Comparison of ENCODE assay signal across 1 cellular context in the genomic region with DNA sequence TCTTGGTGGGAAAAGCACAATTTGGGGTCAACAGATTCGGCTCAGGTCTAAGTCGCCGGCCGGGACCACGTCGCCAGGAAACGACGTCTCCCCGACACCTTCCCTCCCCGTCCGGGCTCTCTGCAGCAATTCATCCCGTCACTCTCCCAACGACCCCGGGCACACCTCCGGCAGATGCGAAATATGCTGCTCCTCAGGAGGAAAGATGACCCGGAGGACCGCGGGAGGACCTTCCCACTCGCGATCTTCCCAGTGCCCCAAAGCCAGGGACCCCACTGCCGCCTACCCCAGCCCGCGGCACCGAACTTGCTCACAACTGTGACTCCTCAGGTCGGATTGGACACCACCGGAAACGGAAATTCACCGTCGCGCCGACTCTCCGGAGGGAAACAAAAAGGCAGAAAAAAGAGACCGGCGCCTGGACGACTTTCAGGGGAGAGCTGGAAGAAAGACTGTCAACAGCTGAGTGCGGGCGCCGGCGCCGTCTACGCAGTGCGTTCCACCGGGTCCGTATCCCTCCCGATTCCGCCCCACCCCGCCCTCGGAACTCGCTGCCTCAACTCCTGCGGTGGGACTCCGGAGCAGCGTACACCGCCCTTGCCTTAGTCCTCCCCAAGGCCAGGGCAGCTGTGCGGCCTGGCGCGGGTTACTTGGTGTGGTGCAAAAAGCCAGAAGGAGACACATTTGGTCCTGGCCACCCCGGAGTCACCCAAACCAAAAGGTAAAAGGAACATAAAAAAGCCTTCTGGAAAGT.
A peak's percentile ranks its signal among the peaks of the same experiment; 100 is the strongest.
TF ChIP-seq lines count a peak whose summit lies in the region.

No MANE protein-coding gene starts in this region.

TF ChIP-seq in GM12878, 131 proteins besides CTCF, POLR2A, EP300 and RAD21 (continued from another document and continues in another):
- TF ChIP-seq NRF1 (conservative IDR thresholded peaks at IDR 0.05; ENCODE audit: low read depth, low read length): no peak
- TF ChIP-seq SMARCA5 (IDR thresholded peaks at IDR 0.05): no peak; the same call in 1 of the 2 replicates
- peak; percentile 91 for TF ChIP-seq CREM (IDR thresholded peaks at IDR 0.05; ENCODE audit: low read depth)
- peak; percentile 26 for TF ChIP-seq SP1 (IDR thresholded peaks at IDR 0.05; ENCODE audit: low read depth, low read length)
- TF ChIP-seq ZZZ3 (IDR thresholded peaks at IDR 0.05; ENCODE audit: control insufficient read depth, insufficient read length, low read depth): no peak
- TF ChIP-seq ESRRA (IDR thresholded peaks at IDR 0.05; ENCODE audit: low read length): 0 out of 2 replicates have a peak, but pooled peaks have one; percentile 45
- no peak for TF ChIP-seq KDM1A (IDR thresholded peaks at IDR 0.05; ENCODE audit: borderline replicate concordance)
- TF ChIP-seq, protein P1, sequence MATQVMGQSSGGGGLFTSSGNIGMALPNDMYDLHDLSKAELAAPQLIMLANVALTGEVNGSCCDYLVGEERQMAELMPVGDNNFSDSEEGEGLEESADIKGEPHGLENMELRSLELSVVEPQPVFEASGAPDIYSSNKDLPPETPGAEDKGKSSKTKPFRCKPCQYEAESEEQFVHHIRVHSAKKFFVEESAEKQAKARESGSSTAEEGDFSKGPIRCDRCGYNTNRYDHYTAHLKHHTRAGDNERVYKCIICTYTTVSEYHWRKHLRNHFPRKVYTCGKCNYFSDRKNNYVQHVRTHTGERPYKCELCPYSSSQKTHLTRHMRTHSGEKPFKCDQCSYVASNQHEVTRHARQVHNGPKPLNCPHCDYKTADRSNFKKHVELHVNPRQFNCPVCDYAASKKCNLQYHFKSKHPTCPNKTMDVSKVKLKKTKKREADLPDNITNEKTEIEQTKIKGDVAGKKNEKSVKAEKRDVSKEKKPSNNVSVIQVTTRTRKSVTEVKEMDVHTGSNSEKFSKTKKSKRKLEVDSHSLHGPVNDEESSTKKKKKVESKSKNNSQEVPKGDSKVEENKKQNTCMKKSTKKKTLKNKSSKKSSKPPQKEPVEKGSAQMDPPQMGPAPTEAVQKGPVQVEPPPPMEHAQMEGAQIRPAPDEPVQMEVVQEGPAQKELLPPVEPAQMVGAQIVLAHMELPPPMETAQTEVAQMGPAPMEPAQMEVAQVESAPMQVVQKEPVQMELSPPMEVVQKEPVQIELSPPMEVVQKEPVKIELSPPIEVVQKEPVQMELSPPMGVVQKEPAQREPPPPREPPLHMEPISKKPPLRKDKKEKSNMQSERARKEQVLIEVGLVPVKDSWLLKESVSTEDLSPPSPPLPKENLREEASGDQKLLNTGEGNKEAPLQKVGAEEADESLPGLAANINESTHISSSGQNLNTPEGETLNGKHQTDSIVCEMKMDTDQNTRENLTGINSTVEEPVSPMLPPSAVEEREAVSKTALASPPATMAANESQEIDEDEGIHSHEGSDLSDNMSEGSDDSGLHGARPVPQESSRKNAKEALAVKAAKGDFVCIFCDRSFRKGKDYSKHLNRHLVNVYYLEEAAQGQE (IDR thresholded peaks at IDR 0.05; ENCODE audit: low read depth, low read length): no peak
- TF ChIP-seq ETV6 (conservative IDR thresholded peaks at IDR 0.05 in 1 of 2, IDR thresholded peaks at IDR 0.05 in 1 of 2; ENCODE audit: borderline replicate concordance in 1 of 2, low read depth in 1 of 2): no peak
- TF ChIP-seq NR2C1 (IDR thresholded peaks at IDR 0.05): peak; percentile 77
- TF ChIP-seq MTA3 (IDR thresholded peaks at IDR 0.05; ENCODE audit: borderline replicate concordance, low read length): no peak
- TF ChIP-seq, protein P2, sequence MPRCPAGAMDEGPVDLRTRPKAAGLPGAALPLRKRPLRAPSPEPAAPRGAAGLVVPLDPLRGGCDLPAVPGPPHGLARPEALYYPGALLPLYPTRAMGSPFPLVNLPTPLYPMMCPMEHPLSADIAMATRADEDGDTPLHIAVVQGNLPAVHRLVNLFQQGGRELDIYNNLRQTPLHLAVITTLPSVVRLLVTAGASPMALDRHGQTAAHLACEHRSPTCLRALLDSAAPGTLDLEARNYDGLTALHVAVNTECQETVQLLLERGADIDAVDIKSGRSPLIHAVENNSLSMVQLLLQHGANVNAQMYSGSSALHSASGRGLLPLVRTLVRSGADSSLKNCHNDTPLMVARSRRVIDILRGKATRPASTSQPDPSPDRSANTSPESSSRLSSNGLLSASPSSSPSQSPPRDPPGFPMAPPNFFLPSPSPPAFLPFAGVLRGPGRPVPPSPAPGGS (IDR thresholded peaks at IDR 0.05; ENCODE audit: borderline replicate concordance, insufficient read depth, low read depth, low read length, poor library complexity, severe bottlenecking): no peak
- peak; percentile 56 for TF ChIP-seq FOXK2 (IDR thresholded peaks at IDR 0.05)
- TF ChIP-seq JUNB (IDR thresholded peaks at IDR 0.05): no peak
- TF ChIP-seq ZNF24 (IDR thresholded peaks at IDR 0.05): no peak
- TF ChIP-seq TCF3 (IDR thresholded peaks at IDR 0.05; ENCODE audit: borderline replicate concordance, insufficient read depth, low read depth, low read length): no peak
- TF ChIP-seq KLF5 (IDR thresholded peaks at IDR 0.05; ENCODE audit: partially characterized antibody): peak; percentile 78
- no peak for TF ChIP-seq BACH1 (IDR thresholded peaks at IDR 0.05; ENCODE audit: borderline replicate concordance)
- TF ChIP-seq CREB1 (IDR thresholded peaks at IDR 0.05; ENCODE audit: low read depth): peak; percentile 90
- TF ChIP-seq, protein P3, sequence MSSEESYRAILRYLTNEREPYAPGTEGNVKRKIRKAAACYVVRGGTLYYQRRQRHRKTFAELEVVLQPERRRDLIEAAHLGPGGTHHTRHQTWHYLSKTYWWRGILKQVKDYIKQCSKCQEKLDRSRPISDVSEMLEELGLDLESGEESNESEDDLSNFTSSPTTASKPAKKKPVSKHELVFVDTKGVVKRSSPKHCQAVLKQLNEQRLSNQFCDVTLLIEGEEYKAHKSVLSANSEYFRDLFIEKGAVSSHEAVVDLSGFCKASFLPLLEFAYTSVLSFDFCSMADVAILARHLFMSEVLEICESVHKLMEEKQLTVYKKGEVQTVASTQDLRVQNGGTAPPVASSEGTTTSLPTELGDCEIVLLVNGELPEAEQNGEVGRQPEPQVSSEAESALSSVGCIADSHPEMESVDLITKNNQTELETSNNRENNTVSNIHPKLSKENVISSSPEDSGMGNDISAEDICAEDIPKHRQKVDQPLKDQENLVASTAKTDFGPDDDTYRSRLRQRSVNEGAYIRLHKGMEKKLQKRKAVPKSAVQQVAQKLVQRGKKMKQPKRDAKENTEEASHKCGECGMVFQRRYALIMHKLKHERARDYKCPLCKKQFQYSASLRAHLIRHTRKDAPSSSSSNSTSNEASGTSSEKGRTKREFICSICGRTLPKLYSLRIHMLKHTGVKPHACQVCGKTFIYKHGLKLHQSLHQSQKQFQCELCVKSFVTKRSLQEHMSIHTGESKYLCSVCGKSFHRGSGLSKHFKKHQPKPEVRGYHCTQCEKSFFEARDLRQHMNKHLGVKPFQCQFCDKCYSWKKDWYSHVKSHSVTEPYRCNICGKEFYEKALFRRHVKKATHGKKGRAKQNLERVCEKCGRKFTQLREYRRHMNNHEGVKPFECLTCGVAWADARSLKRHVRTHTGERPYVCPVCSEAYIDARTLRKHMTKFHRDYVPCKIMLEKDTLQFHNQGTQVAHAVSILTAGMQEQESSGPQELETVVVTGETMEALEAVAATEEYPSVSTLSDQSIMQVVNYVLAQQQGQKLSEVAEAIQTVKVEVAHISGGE (CRISPR knock-in tag; IDR thresholded peaks at IDR 0.05): peak; percentile 91
- TF ChIP-seq, protein P4, sequence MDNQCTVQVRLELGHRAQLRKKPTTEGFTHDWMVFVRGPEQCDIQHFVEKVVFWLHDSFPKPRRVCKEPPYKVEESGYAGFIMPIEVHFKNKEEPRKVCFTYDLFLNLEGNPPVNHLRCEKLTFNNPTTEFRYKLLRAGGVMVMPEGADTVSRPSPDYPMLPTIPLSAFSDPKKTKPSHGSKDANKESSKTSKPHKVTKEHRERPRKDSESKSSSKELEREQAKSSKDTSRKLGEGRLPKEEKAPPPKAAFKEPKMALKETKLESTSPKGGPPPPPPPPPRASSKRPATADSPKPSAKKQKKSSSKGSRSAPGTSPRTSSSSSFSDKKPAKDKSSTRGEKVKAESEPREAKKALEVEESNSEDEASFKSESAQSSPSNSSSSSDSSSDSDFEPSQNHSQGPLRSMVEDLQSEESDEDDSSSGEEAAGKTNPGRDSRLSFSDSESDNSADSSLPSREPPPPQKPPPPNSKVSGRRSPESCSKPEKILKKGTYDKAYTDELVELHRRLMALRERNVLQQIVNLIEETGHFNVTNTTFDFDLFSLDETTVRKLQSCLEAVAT (IDR thresholded peaks at IDR 0.05): peak; percentile 66; the same call in 1 of the 2 replicates
- TF ChIP-seq POU2F2 (IDR thresholded peaks at IDR 0.05; ENCODE audit: borderline replicate concordance, low read depth, low read length): peak; percentile 66; the same call in 2 of the 3 replicates
- no peak for TF ChIP-seq SUPT20H (IDR thresholded peaks at IDR 0.05; ENCODE audit: borderline replicate concordance, control insufficient read depth, low read depth, low read length)
- TF ChIP-seq, protein P5, sequence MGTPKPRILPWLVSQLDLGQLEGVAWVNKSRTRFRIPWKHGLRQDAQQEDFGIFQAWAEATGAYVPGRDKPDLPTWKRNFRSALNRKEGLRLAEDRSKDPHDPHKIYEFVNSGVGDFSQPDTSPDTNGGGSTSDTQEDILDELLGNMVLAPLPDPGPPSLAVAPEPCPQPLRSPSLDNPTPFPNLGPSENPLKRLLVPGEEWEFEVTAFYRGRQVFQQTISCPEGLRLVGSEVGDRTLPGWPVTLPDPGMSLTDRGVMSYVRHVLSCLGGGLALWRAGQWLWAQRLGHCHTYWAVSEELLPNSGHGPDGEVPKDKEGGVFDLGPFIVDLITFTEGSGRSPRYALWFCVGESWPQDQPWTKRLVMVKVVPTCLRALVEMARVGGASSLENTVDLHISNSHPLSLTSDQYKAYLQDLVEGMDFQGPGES (IDR thresholded peaks at IDR 0.05): no peak
- no peak for TF ChIP-seq CBX3 (IDR thresholded peaks at IDR 0.05; ENCODE audit: borderline replicate concordance, low read depth)
- TF ChIP-seq, protein P6, sequence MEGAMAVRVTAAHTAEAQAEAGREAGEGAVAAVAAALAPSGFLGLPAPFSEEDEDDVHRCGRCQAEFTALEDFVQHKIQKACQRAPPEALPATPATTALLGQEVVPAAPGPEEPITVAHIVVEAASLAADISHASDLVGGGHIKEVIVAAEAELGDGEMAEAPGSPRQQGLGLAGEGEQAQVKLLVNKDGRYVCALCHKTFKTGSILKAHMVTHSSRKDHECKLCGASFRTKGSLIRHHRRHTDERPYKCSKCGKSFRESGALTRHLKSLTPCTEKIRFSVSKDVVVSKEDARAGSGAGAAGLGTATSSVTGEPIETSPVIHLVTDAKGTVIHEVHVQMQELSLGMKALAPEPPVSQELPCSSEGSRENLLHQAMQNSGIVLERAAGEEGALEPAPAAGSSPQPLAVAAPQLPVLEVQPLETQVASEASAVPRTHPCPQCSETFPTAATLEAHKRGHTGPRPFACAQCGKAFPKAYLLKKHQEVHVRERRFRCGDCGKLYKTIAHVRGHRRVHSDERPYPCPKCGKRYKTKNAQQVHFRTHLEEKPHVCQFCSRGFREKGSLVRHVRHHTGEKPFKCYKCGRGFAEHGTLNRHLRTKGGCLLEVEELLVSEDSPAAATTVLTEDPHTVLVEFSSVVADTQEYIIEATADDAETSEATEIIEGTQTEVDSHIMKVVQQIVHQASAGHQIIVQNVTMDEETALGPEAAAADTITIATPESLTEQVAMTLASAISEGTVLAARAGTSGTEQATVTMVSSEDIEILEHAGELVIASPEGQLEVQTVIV (IDR thresholded peaks at IDR 0.05; ENCODE audit: borderline replicate concordance, partially characterized antibody): peak; percentile 45
- TF ChIP-seq POLR2AphosphoS2 (IDR thresholded peaks at IDR 0.05; ENCODE audit: low read depth, low read length): peak; percentile 79
- peak; percentile 56; the same call in 1 of the 2 replicates for TF ChIP-seq FOXM1 (IDR thresholded peaks at IDR 0.05; ENCODE audit: low read depth, low read length)
- TF ChIP-seq, protein P7, sequence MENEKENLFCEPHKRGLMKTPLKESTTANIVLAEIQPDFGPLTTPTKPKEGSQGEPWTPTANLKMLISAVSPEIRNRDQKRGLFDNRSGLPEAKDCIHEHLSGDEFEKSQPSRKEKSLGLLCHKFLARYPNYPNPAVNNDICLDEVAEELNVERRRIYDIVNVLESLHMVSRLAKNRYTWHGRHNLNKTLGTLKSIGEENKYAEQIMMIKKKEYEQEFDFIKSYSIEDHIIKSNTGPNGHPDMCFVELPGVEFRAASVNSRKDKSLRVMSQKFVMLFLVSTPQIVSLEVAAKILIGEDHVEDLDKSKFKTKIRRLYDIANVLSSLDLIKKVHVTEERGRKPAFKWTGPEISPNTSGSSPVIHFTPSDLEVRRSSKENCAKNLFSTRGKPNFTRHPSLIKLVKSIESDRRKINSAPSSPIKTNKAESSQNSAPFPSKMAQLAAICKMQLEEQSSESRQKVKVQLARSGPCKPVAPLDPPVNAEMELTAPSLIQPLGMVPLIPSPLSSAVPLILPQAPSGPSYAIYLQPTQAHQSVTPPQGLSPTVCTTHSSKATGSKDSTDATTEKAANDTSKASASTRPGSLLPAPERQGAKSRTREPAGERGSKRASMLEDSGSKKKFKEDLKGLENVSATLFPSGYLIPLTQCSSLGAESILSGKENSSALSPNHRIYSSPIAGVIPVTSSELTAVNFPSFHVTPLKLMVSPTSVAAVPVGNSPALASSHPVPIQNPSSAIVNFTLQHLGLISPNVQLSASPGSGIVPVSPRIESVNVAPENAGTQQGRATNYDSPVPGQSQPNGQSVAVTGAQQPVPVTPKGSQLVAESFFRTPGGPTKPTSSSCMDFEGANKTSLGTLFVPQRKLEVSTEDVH (IDR thresholded peaks at IDR 0.05; ENCODE audit: low read depth, partially characterized antibody): peak; percentile 87
- TF ChIP-seq, protein P8, sequence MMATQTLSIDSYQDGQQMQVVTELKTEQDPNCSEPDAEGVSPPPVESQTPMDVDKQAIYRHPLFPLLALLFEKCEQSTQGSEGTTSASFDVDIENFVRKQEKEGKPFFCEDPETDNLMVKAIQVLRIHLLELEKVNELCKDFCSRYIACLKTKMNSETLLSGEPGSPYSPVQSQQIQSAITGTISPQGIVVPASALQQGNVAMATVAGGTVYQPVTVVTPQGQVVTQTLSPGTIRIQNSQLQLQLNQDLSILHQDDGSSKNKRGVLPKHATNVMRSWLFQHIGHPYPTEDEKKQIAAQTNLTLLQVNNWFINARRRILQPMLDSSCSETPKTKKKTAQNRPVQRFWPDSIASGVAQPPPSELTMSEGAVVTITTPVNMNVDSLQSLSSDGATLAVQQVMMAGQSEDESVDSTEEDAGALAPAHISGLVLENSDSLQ (IDR thresholded peaks at IDR 0.05): peak; percentile 79
- TF ChIP-seq BCL11A (IDR thresholded peaks at IDR 0.05; ENCODE audit: low read depth, low read length): 0 out of 2 replicates have a peak, but pooled peaks have one; percentile 35
- TF ChIP-seq, protein P9, sequence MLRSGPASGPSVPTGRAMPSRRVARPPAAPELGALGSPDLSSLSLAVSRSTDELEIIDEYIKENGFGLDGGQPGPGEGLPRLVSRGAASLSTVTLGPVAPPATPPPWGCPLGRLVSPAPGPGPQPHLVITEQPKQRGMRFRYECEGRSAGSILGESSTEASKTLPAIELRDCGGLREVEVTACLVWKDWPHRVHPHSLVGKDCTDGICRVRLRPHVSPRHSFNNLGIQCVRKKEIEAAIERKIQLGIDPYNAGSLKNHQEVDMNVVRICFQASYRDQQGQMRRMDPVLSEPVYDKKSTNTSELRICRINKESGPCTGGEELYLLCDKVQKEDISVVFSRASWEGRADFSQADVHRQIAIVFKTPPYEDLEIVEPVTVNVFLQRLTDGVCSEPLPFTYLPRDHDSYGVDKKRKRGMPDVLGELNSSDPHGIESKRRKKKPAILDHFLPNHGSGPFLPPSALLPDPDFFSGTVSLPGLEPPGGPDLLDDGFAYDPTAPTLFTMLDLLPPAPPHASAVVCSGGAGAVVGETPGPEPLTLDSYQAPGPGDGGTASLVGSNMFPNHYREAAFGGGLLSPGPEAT (IDR thresholded peaks at IDR 0.05; ENCODE audit: low read depth): peak; percentile 98
- peak; percentile 41; the same call in 1 of the 2 replicates for TF ChIP-seq TBL1XR1 (IDR thresholded peaks at IDR 0.05; ENCODE audit: low read depth, low read length)
